11 cellular contexts compared by ENCODE assay signal in genomic region chr18:12403601-12404506, GRCh38. TPM values are rescaled to one million over a fixed set of nuclear protein-coding genes. Genes with fewer than 3 reads are reported as not detected.
DNase-seq lines count a peak whose midpoint lies in the region; ATAC-seq and TF ChIP-seq lines count a peak whose summit lies in the region.
"Had no signal": no experiment of that assay in that cellular context is flagged by ENCODE, and none has a peak within 500 bp of the region (broad histone marks: within the 10 kb centered on the region; RNA-seq: fewer than 3 reads in every experiment).

No MANE protein-coding gene starts in this region.

- POLR2A ChIA-PET in IMR-90 (lab: Charles Lee; ENCODE audit: unreplicated experiment) = interaction anchor here (0.7 kb wide), 1 partner anchor 260 kb away, joined by 3 read pairs; no protein-coding TSS in a partner anchor
- POLR2A ChIA-PET in CD8-positive, alpha-beta T cell (lab: Charles Lee) = interaction anchor here (1.2 kb wide), 1 partner anchor 299 kb away, joined by 3 read pairs; the partner anchor contains the start of genes CEP76 and PSMG2

- TF ChIP-seq CTCF in IMR-90 (conservative IDR thresholded peaks at IDR 0.05; ENCODE audit: low read depth, low read length) = no peak
- TF ChIP-seq CTCF in CD8-positive, alpha-beta T cell (IDR thresholded peaks at IDR 0.05) = no peak

- H3K9ac ChIP-seq in IMR-90 (ENCODE audit: low read depth, low read length) = no peak overlapping the region

- H3K27me3 ChIP-seq in IMR-90 (ENCODE audit: control insufficient read depth, insufficient read depth, low read length) = no peaks in the 10 kb centered on the region; the same call in 1 of the 2 replicates
- H3K27me3 ChIP-seq in CD8-positive, alpha-beta T cell (ENCODE audit: insufficient read depth, low read length) = no peaks in the 10 kb centered on the region
- H3K27me3 ChIP-seq: esophagus muscularis mucosa had no signal

- peaks cover 0 to 6% of the 10 kb centered on the region in 2 experiments; a peak in 2 of 4 replicates for H3K79me1 ChIP-seq in IMR-90 (ENCODE audit: low read depth in 1 of 2, low read length in 2 of 2)

- CTCF ChIA-PET in IMR-90 (lab: Yijun Ruan, JAX) = interaction anchor here (1.1 kb wide), 1 partner anchor 10 kb away, joined by 3 read pairs; no protein-coding TSS in a partner anchor
- CTCF ChIA-PET in CD8-positive, alpha-beta T cell (lab: Charles Lee) = interaction anchor here (0.8 to 6.0 kb wide), 4 partner anchors 11 to 255 kb away, joined by 3 to 31 read pairs (median 6); no protein-coding TSS in a partner anchor

- H2AK5ac ChIP-seq in IMR-90 (ENCODE audit: low read depth, low read length) = peak overlapping the region; percentile 35; the same call in 1 of the 2 replicates

- no peak overlapping the region for H2AFZ ChIP-seq in IMR-90 (replicated peaks; ENCODE audit: low read length, poor library complexity)

- dilution Hi-C loops in IMR-90 (cut with HindIII; ENCODE audit: low sequenced_read_pairs, unreplicated experiment) = no loop called here

- WGBS in IMR-90 (ENCODE audit: extremely low coverage in 2 of 2, insufficient read length in 1 of 2), 2 experiments = no CpG with 5 or more reads among the region's 6 CpGs

- no peak overlapping the region for H3K14ac ChIP-seq in IMR-90 (replicated peaks; ENCODE audit: low read depth, low read length)

- TF ChIP-seq POLR2A in IMR-90 (IDR thresholded peaks at IDR 0.05; ENCODE audit: low read depth, low read length) = no peak

- no peaks in the 10 kb centered on the region for H3K9me3 ChIP-seq in IMR-90 (ENCODE audit: control insufficient read depth, insufficient read depth, low read length)
- no peaks in the 10 kb centered on the region for H3K9me3 ChIP-seq in CD8-positive, alpha-beta T cell (ENCODE audit: low read length)
- H3K9me3 ChIP-seq: esophagus muscularis mucosa had no signal

- 0 out of 2 replicates have a peak, but pooled peaks cover 2% of the 10 kb centered on the region for H3K9me1 ChIP-seq in IMR-90 (ENCODE audit: insufficient read depth, low read length)

- peak overlapping the region; percentile 15; the same call in 1 of the 2 replicates for H3K18ac ChIP-seq in IMR-90 (ENCODE audit: low read depth, low read length)

- H2BK20ac ChIP-seq in IMR-90 (ENCODE audit: low read depth, low read length) = peak overlapping the region; percentile 2

- no peaks in the 10 kb centered on the region for H3K9me3 Mint-ChIP-seq in CD8-positive, alpha-beta T cell

- H3K4me1 ChIP-seq in IMR-90 (ENCODE audit: control insufficient read depth, insufficient read depth, low read length) = no peaks in the 10 kb centered on the region
- peaks cover 18% of the 10 kb centered on the region for H3K4me1 ChIP-seq in CD8-positive, alpha-beta T cell (ENCODE audit: insufficient read depth, low read length)

- H3K4me3 Mint-ChIP-seq in CD8-positive, alpha-beta T cell = no peak overlapping the region

- no TSS peak for BruUV-seq in IMR-90 (replicated peaks; lab: Mats Ljungman, UMichigan)

- DNase-seq in AG20443 (ENCODE audit: low spot score) = peak; percentile 76
- DNase-seq in IMR-90 = peak; percentile 91
- peak; percentile 73 for DNase-seq in amniotic stem cell (lab: John Stamatoyannopoulos, UW)
- DNase-seq in kidney glomerular epithelial cell (lab: John Stamatoyannopoulos, UW) = peak; percentile 87
- DNase-seq in inferior parietal cortex (ENCODE audit: extremely low spot score) = no peak
- DNase-seq in CD8-positive, alpha-beta T cell = no peak
- DNase-seq in central memory CD4-positive, alpha-beta T cell = no peak
- DNase-seq: NCI-H1417 treated with DMSO at 0.1 percent for 48 hours, T-helper 1 cell had no signal

- no peak overlapping the region for H3K23ac ChIP-seq in IMR-90 (ENCODE audit: low read depth, low read length)

- no peak overlapping the region for H4K91ac ChIP-seq in IMR-90 (ENCODE audit: insufficient read depth, low read depth, low read length)

- H3K4ac ChIP-seq in IMR-90 (ENCODE audit: low read depth, low read length) = peak overlapping the region; percentile 42

- no peak overlapping the region for H2AK9ac ChIP-seq in IMR-90 (replicated peaks; ENCODE audit: low read depth, low read length, poor library complexity)

- H3K36me3 ChIP-seq in IMR-90 (ENCODE audit: control insufficient read depth, insufficient read depth, low read length) = no peaks in the 10 kb centered on the region
- H3K36me3 ChIP-seq in CD8-positive, alpha-beta T cell (ENCODE audit: insufficient read depth, low read length) = no peaks in the 10 kb centered on the region
- H3K36me3 ChIP-seq: esophagus muscularis mucosa had no signal

- H2BK5ac ChIP-seq in IMR-90 (ENCODE audit: low read depth, low read length, poor library complexity, severe bottlenecking) = peak overlapping the region; percentile 70

- H3K56ac ChIP-seq in IMR-90 (ENCODE audit: extremely low read depth, insufficient read depth, low read length) = no peak overlapping the region

- H4K5ac ChIP-seq in IMR-90 (ENCODE audit: low read depth, low read length) = no peak overlapping the region

- H4K8ac ChIP-seq in IMR-90 (ENCODE audit: low read depth in 2 of 2, low read length in 2 of 2) = 0 out of 4 replicates have a peak overlapping the region, but pooled peaks of 1 of the 2 experiments have one; percentile 52

- no peak overlapping the region for H3K4me3 ChIP-seq in IMR-90 (ENCODE audit: insufficient read depth, low read depth, low read length)
- H3K4me3 ChIP-seq in CD8-positive, alpha-beta T cell (ENCODE audit: low read depth, low read length) = no peak overlapping the region
- H3K4me3 ChIP-seq: esophagus muscularis mucosa had no signal

- H3K27ac ChIP-seq in IMR-90 (ENCODE audit: insufficient read depth, low read length) = peak overlapping the region; percentile 25; the same call in 1 of the 2 replicates
- H3K27ac ChIP-seq in CD8-positive, alpha-beta T cell (ENCODE audit: low read depth, low read length) = no peak overlapping the region
- H3K27ac ChIP-seq: esophagus muscularis mucosa had no signal

- intact Hi-C loops in IMR-90 (cut with micrococcal nuclease) = no loop called here
- intact Hi-C loops in CD8-positive, alpha-beta T cell (cut with DNase I, micrococcal nuclease) = loop anchor here in 1 of 2 experiments (10.0 kb wide), 1 partner anchor 1321 kb away; the partner anchor contains the start of genes FAM210A and RNMT

- no peaks in the 10 kb centered on the region for H3K36me3 Mint-ChIP-seq in CD8-positive, alpha-beta T cell

- ATAC-seq in IMR-90 (ENCODE audit: low read depth) (peak; percentile 30), HG03469 (IDR thresholded peaks at IDR 0.05; ENCODE audit: unreplicated experiment) (no peak)
- ATAC-seq in CD8-positive, alpha-beta T cell = no peak

- TF ChIP-seq RAD21 in IMR-90 (IDR thresholded peaks at IDR 0.05; ENCODE audit: low read length) = no peak

- H3K27me3 Mint-ChIP-seq in CD8-positive, alpha-beta T cell (ENCODE audit: low read depth) = peaks cover 26% of the 10 kb centered on the region

- no peaks in the 10 kb centered on the region for H4K20me1 ChIP-seq in IMR-90 (ENCODE audit: insufficient read depth, low read length)

- peak overlapping the region; percentile 44; the same call in 1 of the 2 replicates for H3K4me2 ChIP-seq in IMR-90 (ENCODE audit: low read depth, low read length)

- H2BK15ac ChIP-seq in IMR-90 (ENCODE audit: low read depth, low read length) = no peak overlapping the region

- in situ Hi-C loops in IMR-90 (cut with MboI; ENCODE audit: low sequenced_read_pairs) = no loop called here

- H3K27ac Mint-ChIP-seq in CD8-positive, alpha-beta T cell = no peak overlapping the region

- peaks cover 21% of the 10 kb centered on the region for H3K4me1 Mint-ChIP-seq in CD8-positive, alpha-beta T cell (ENCODE audit: low read depth)

- H2BK120ac ChIP-seq in IMR-90 (ENCODE audit: low read depth, low read length) = peak overlapping the region; percentile 32

TF ChIP-seq in IMR-90, 13 proteins besides CTCF, POLR2A, EP300 and RAD21:
- peak; percentile 94 for TF ChIP-seq FOS (IDR thresholded peaks at IDR 0.05; ENCODE audit: low read depth, low read length)
- TF ChIP-seq CHD1 (IDR thresholded peaks at IDR 0.05; ENCODE audit: low read depth, low read length) = no peak
- TF ChIP-seq MAZ (IDR thresholded peaks at IDR 0.05; ENCODE audit: borderline replicate concordance, low read depth, low read length) = no peak
- peak; percentile 80 for TF ChIP-seq MAFK (IDR thresholded peaks at IDR 0.05; ENCODE audit: low read depth, low read length)
- peak; percentile 48; the same call in 1 of the 2 replicates for TF ChIP-seq NFE2L2 (IDR thresholded peaks at IDR 0.05; ENCODE audit: low read depth, low read length)
TF ChIP-seq in IMR-90: peak in this region for 3.

RNA-seq across cellular contexts. Expression of gene PRELID3A, which starts 3.9 kb away (rescaled TPM):
- 1.8 and 2.2 TPM in 2 replicates for total RNA-seq in IMR-90 (2012; rRNA removed)
- polyA plus RNA-seq in IMR-90 (2012; rRNA removed) = 10.1 and 11.1 TPM in 2 replicates
- polyA plus RNA-seq in IMR-90 (2012; cell fraction: cytosol; rRNA removed) = 3.7 and 4.4 TPM in 2 replicates
- 42.2 and 105 TPM in 2 replicates for polyA plus RNA-seq in IMR-90 (2012; cell fraction: nucleus; rRNA removed; ENCODE audit: low replicate concordance)
- under 1 TPM; 0.39 to 0.54 TPM for total RNA-seq in CD8-positive, alpha-beta T cell

RNA-seq across cellular contexts. Expression of gene AFG3L2, which starts 26.8 kb away (rescaled TPM):
- total RNA-seq in IMR-90 (2012; rRNA removed) = 37.6 and 65.5 TPM in 2 replicates
- polyA plus RNA-seq in IMR-90 (2012; rRNA removed) = 24.8 and 26.9 TPM in 2 replicates
- 8.9 and 15.8 TPM in 2 replicates for polyA plus RNA-seq in IMR-90 (2012; cell fraction: cytosol; rRNA removed)
- 8.0 and 24.0 TPM in 2 replicates for polyA plus RNA-seq in IMR-90 (2012; cell fraction: nucleus; rRNA removed; ENCODE audit: low replicate concordance)
- total RNA-seq in CD8-positive, alpha-beta T cell = 10 to 100 TPM; 58.4 to 59.0 TPM

Comparison
In these comparisons a context has a peak if more than half of its experiments do, and no peak if none do; other contexts are left out.
1. DNase-seq: peak in AG20443 (single experiment), IMR-90 (single experiment), amniotic stem cell (single experiment) and kidney glomerular epithelial cell (single experiment); none in inferior parietal cortex (single experiment), CD8-positive, alpha-beta T cell (0 of 7) and central memory CD4-positive, alpha-beta T cell (single experiment).